Comparison of ENCODE assay signal across 9 cellular contexts in genomic region chr5:176578391-176578808, GRCh38. TPM values are rescaled to one million over a fixed set of nuclear protein-coding genes. Genes with fewer than 3 reads are reported as not detected.
DNase-seq lines count a peak whose midpoint lies in the region; ATAC-seq and TF ChIP-seq lines count a peak whose summit lies in the region.
"Had no signal": no experiment of that assay in that cellular context is flagged by ENCODE, and none has a peak within 500 bp of the region (broad histone marks: within the 10 kb centered on the region; RNA-seq: fewer than 3 reads in every experiment).

No MANE protein-coding gene starts in this region.

- no peak for ATAC-seq in HG03039 (IDR thresholded peaks at IDR 0.05; ENCODE audit: unreplicated experiment)
- ATAC-seq in GM18505 (IDR thresholded peaks at IDR 0.05; ENCODE audit: unreplicated experiment), result no peak

- no peaks in the 10 kb centered on the region for H3K36me3 ChIP-seq in DOHH2 (ENCODE audit: control insufficient read depth, low read length)
- no peaks in the 10 kb centered on the region for H3K36me3 ChIP-seq in Karpas-422 (ENCODE audit: insufficient read depth, low read length)
- H3K36me3 ChIP-seq in esophagus muscularis mucosa, result no peaks in the 10 kb centered on the region
- no peaks in the 10 kb centered on the region for H3K36me3 ChIP-seq in parathyroid adenoma (ENCODE audit: control insufficient read depth, insufficient read depth, low read length)

- H2AFZ ChIP-seq in Karpas-422 (ENCODE audit: low read length) (peak overlapping the region; percentile 42; the same call in 1 of the 2 replicates), parathyroid adenoma (peak overlapping the region; percentile 61)

- H4K20me1 ChIP-seq in DOHH2 (ENCODE audit: control insufficient read depth, insufficient read depth, low read depth, low read length) (no peaks in the 10 kb centered on the region), Karpas-422 (ENCODE audit: insufficient read depth, low read depth, low read length) (no peaks in the 10 kb centered on the region)

- H3K27ac ChIP-seq in DOHH2 (ENCODE audit: low read depth, low read length) (no peak overlapping the region), Karpas-422 (ENCODE audit: low read length) (no peak overlapping the region), esophagus muscularis mucosa (replicated peaks in 1 of 4) (no peak overlapping the region), parathyroid adenoma (no peak overlapping the region)

- H3K9me2 ChIP-seq in DOHH2 (replicated peaks; ENCODE audit: control insufficient read depth, low read length) (no peaks in the 10 kb centered on the region), Karpas-422 (replicated peaks; ENCODE audit: insufficient read depth, low read length) (no peaks in the 10 kb centered on the region)

- CTCF ChIA-PET in activated CD4-positive, alpha-beta T cell treated with anti-CD3 and anti-CD28 coated beads, Interleukin-2, amount 10 ng/mL, durations not matched to agents 7 days and 5 days (lab: Charles Lee), result interaction anchor here (1.1 kb wide), 1 partner anchor 31 kb away, joined by 3 read pairs; no protein-coding TSS in a partner anchor

- H3K36me3 Mint-ChIP-seq in activated CD4-positive, alpha-beta T cell treated with anti-CD3 and anti-CD28 coated beads, Interleukin-2, amount 10 ng/mL, durations not matched to agents 7 days and 5 days (ENCODE audit: low read depth), result no peaks in the 10 kb centered on the region

- 26% methylated on average over 15 of the region's 15 CpGs for WGBS in esophagus muscularis mucosa

- peak; percentile 81 for DNase-seq in Karpas-422
- peak; percentile 46 for DNase-seq in activated CD4-positive, alpha-beta T cell treated with anti-CD3 and anti-CD28 coated beads, Interleukin-2, amount 10 ng/mL, durations not matched to agents 7 days and 5 days
- no peak for DNase-seq in esophagus muscularis mucosa (ENCODE audit: extremely low spot score)
- no peak for DNase-seq in NCI-H187 (lab: John Stamatoyannopoulos, UW)

- H3K9ac ChIP-seq in Karpas-422 (ENCODE audit: low read length) (no peak overlapping the region), parathyroid adenoma (no peak overlapping the region)

- no peaks in the 10 kb centered on the region for H3F3A ChIP-seq in DOHH2 (ENCODE audit: control insufficient read depth, insufficient read depth)

- POLR2A ChIA-PET in activated CD4-positive, alpha-beta T cell treated with anti-CD3 and anti-CD28 coated beads, Interleukin-2, amount 10 ng/mL, durations not matched to agents 7 days and 5 days (lab: Charles Lee), result no interaction called here

- H3K4me3 ChIP-seq in DOHH2 (ENCODE audit: low read length), result no peak overlapping the region
- no peak overlapping the region for H3K4me3 ChIP-seq in Karpas-422 (ENCODE audit: low read length)
- H3K4me3 ChIP-seq in esophagus muscularis mucosa, result no peak overlapping the region
- H3K4me3 ChIP-seq in parathyroid adenoma (ENCODE audit: low read depth, low read length), result no peak overlapping the region

- H3K9me3 ChIP-seq in DOHH2 (ENCODE audit: control insufficient read depth, insufficient read depth, low read length), result no peaks in the 10 kb centered on the region
- no peaks in the 10 kb centered on the region for H3K9me3 ChIP-seq in Karpas-422 (ENCODE audit: low read length)
- H3K9me3 ChIP-seq in esophagus muscularis mucosa, result no peaks in the 10 kb centered on the region
- H3K9me3 ChIP-seq in parathyroid adenoma (ENCODE audit: control insufficient read depth, low read length), result no peaks in the 10 kb centered on the region

- no peaks in the 10 kb centered on the region for H3K79me2 ChIP-seq in DOHH2 (ENCODE audit: control insufficient read depth, low read length)
- no peaks in the 10 kb centered on the region for H3K79me2 ChIP-seq in Karpas-422 (ENCODE audit: low read length)
- no peaks in the 10 kb centered on the region for H3K79me2 ChIP-seq in parathyroid adenoma

- no peak for TF ChIP-seq POLR2A in esophagus muscularis mucosa (IDR thresholded peaks at IDR 0.05; ENCODE audit: low read depth)
- no peak for TF ChIP-seq POLR2A in GM18505 (IDR thresholded peaks at IDR 0.05; ENCODE audit: borderline replicate concordance, extremely low read depth, insufficient read depth, insufficient read length)

- H3K27me3 ChIP-seq in DOHH2 (ENCODE audit: control insufficient read depth, low read length) (no peaks in the 10 kb centered on the region), Karpas-422 (ENCODE audit: low read length) (no peaks in the 10 kb centered on the region), esophagus muscularis mucosa (peaks cover 0 to 29% (median 0%) of the 10 kb centered on the region in 4 donors), parathyroid adenoma (ENCODE audit: control insufficient read depth, insufficient read depth, low read length) (no peaks in the 10 kb centered on the region)

- H3K4me1 ChIP-seq in DOHH2 (ENCODE audit: control insufficient read depth, low read length) (peaks cover 10% of the 10 kb centered on the region), Karpas-422 (ENCODE audit: low read length) (peaks cover 6% of the 10 kb centered on the region; the same call in 1 of the 2 replicates), esophagus muscularis mucosa (peaks cover 0 to 6% (median 0%) of the 10 kb centered on the region in 4 donors), parathyroid adenoma (no peaks in the 10 kb centered on the region)

- intact Hi-C loops in esophagus muscularis mucosa (cut with DNase I), result loop anchor here (5.0 kb wide), 1 partner anchor 846 kb away; no protein-coding TSS in a partner anchor

- H3K27me3 Mint-ChIP-seq in activated CD4-positive, alpha-beta T cell treated with anti-CD3 and anti-CD28 coated beads, Interleukin-2, amount 10 ng/mL, durations not matched to agents 7 days and 5 days, result no peaks in the 10 kb centered on the region

- no peak overlapping the region for H3K4me3 Mint-ChIP-seq in activated CD4-positive, alpha-beta T cell treated with anti-CD3 and anti-CD28 coated beads, Interleukin-2, amount 10 ng/mL, durations not matched to agents 7 days and 5 days

- H3K4me1 Mint-ChIP-seq in activated CD4-positive, alpha-beta T cell treated with anti-CD3 and anti-CD28 coated beads, Interleukin-2, amount 10 ng/mL, durations not matched to agents 7 days and 5 days, result no peaks in the 10 kb centered on the region

- H3K9me3 Mint-ChIP-seq in activated CD4-positive, alpha-beta T cell treated with anti-CD3 and anti-CD28 coated beads, Interleukin-2, amount 10 ng/mL, durations not matched to agents 7 days and 5 days, result no peaks in the 10 kb centered on the region

- H3K27ac Mint-ChIP-seq in activated CD4-positive, alpha-beta T cell treated with anti-CD3 and anti-CD28 coated beads, Interleukin-2, amount 10 ng/mL, durations not matched to agents 7 days and 5 days, result no peak overlapping the region

- no peak for TF ChIP-seq EP300 in esophagus muscularis mucosa (IDR thresholded peaks at IDR 0.05)

- H3K4me2 ChIP-seq in DOHH2 (ENCODE audit: low read length) (no peak overlapping the region), Karpas-422 (ENCODE audit: low read depth, low read length, poor library complexity, severe bottlenecking) (no peak overlapping the region), parathyroid adenoma (ENCODE audit: low read length) (no peak overlapping the region)

- peak; percentile 76 for TF ChIP-seq CTCF in DOHH2 (IDR thresholded peaks at IDR 0.05; ENCODE audit: low read depth, low read length, poor library complexity, severe bottlenecking)
- peak; percentile 30 to 56 (median 31) for TF ChIP-seq CTCF in esophagus muscularis mucosa (IDR thresholded peaks at IDR 0.05)
- TF ChIP-seq CTCF in parathyroid adenoma (IDR thresholded peaks at IDR 0.05), result peak; percentile 74

RNA-seq across cellular contexts. Expression of gene CDHR2, which starts 29.3 kb away (rescaled TPM):
- 0.04 and 0.07 TPM in 2 replicates for total RNA-seq in Karpas-422 (2014; rRNA removed; shearing (Covaris generic); ENCODE audit: low replicate concordance)
- 1 to 10 TPM; 1.3 to 2.4 TPM for total RNA-seq in activated CD4-positive, alpha-beta T cell treated with anti-CD3 and anti-CD28 coated beads, Interleukin-2, amount 10 ng/mL, durations not matched to agents 7 days and 5 days
- total RNA-seq in esophagus muscularis mucosa, result under 1 TPM in 1 of 4 donors, not detected in 3; 0.92 TPM

RNA-seq across cellular contexts. Expression of gene GPRIN1, which starts 31.6 kb away (rescaled TPM):
- total RNA-seq in Karpas-422 (2014; rRNA removed; shearing (Covaris generic); ENCODE audit: low replicate concordance), result 1.9 and 4.6 TPM in 2 replicates
- total RNA-seq in activated CD4-positive, alpha-beta T cell treated with anti-CD3 and anti-CD28 coated beads, Interleukin-2, amount 10 ng/mL, durations not matched to agents 7 days and 5 days, result 1 to 10 TPM; 2.5 to 2.6 TPM
- 1 to 10 TPM in 1 of 4 donors, under 1 TPM in 3; 0.42 to 1.0 (median 0.95) TPM for total RNA-seq in esophagus muscularis mucosa

RNA-seq across cellular contexts. Expression of gene RNF44, which starts 41.2 kb away (rescaled TPM):
- total RNA-seq in Karpas-422 (2014; rRNA removed; shearing (Covaris generic); ENCODE audit: low replicate concordance), result 33.1 and 55.8 TPM in 2 replicates
- 100 to 1,000 TPM; 137 TPM for total RNA-seq in activated CD4-positive, alpha-beta T cell treated with anti-CD3 and anti-CD28 coated beads, Interleukin-2, amount 10 ng/mL, durations not matched to agents 7 days and 5 days
- total RNA-seq in esophagus muscularis mucosa, result 10 to 100 TPM; 11.3 to 22.2 (median 18.7) TPM

RNA-seq across cellular contexts. Expression of gene SNCB, which starts 51.9 kb away (rescaled TPM):
- total RNA-seq in Karpas-422 (2014; rRNA removed; shearing (Covaris generic); ENCODE audit: low replicate concordance), result not detected in 2 replicates
- total RNA-seq in activated CD4-positive, alpha-beta T cell treated with anti-CD3 and anti-CD28 coated beads, Interleukin-2, amount 10 ng/mL, durations not matched to agents 7 days and 5 days, result not detected
- not detected for total RNA-seq in esophagus muscularis mucosa
- total RNA-seq: T-helper 1 cell treated with Interleukin-12 subunit alpha and Interleukin-12 subunit beta and Interleukin-4 antibody, amounts not matched to agents 30 ng/mL and 1 ng/mL, for 36 hours had no signal

RNA-seq across cellular contexts. Expression of gene EIF4E1B, which starts 52.1 kb away (rescaled TPM):
- not detected in 2 replicates for total RNA-seq in Karpas-422 (2014; rRNA removed; shearing (Covaris generic); ENCODE audit: low replicate concordance)
- not detected for total RNA-seq in activated CD4-positive, alpha-beta T cell treated with anti-CD3 and anti-CD28 coated beads, Interleukin-2, amount 10 ng/mL, durations not matched to agents 7 days and 5 days
- total RNA-seq in esophagus muscularis mucosa, result not detected
- total RNA-seq: T-helper 1 cell treated with Interleukin-12 subunit alpha and Interleukin-12 subunit beta and Interleukin-4 antibody, amounts not matched to agents 30 ng/mL and 1 ng/mL, for 36 hours had no signal

Comparison
In these comparisons a context has a peak if more than half of its experiments do, and no peak if none do; other contexts are left out.
1. DNase-seq: peak in Karpas-422 (single experiment) and activated CD4-positive, alpha-beta T cell treated with anti-CD3 and anti-CD28 coated beads, Interleukin-2, amount 10 ng/mL, durations not matched to agents 7 days and 5 days (single experiment); none in esophagus muscularis mucosa (single experiment) and NCI-H187 (0 of 2).
2. Peak in every context shown above with its lines, with median percentiles within 50 percentile points of each other: CTCF ChIP-seq.